In genomic region chr10:13654118-13654830, GRCh38 we compare ENCODE assay signal across 18 cellular contexts.
"Had no signal": no experiment of that assay in that cellular context is flagged by ENCODE, and none has a peak within 500 bp of the region (broad histone marks: within the 10 kb centered on the region; RNA-seq: fewer than 3 reads in every experiment).

No MANE protein-coding gene starts in this region.

- DNase-seq: activated CD4-positive, alpha-beta T cell treated with anti-CD3 and anti-CD28 coated beads, Interleukin-2, amount 50 U/mL, for 1 hour; activated CD8-positive, alpha-beta T cell treated with anti-CD3 and anti-CD28 coated beads, Interleukin-2, amount 10 ng/mL, durations not matched to agents 7 days and 5 days; activated gamma-delta T cell; activated naive CD4-positive, alpha-beta T cell treated with anti-CD3 and anti-CD28 coated beads, Interleukin-2, amount 50 U/mL, for 16 hours; cortex of kidney; erythroblast; foreskin fibroblast; heart right ventricle; left colon; mesenchymal stem cell; right lobe of liver; stimulated activated CD4-positive, alpha-beta T cell treated with anti-CD3 and anti-CD28 coated beads, Interleukin-2, amount 100 ng/mL, for 24 hours had no signal

- H3K27me3 Mint-ChIP-seq: type B pancreatic cell had no signal

- H3K36me3 Mint-ChIP-seq: stimulated activated effector memory CD8-positive, alpha-beta T cell treated with anti-CD3 and anti-CD28 coated beads, Interleukin-12 subunit alpha, Interleukin-12 subunit beta, amount 100 ng/mL, for 72 hours had no signal

- H3K9me3 Mint-ChIP-seq: activated T-helper 1 cell treated with anti-CD3 and anti-CD28 coated beads, Interleukin-12 subunit alpha, Interleukin-12 subunit beta, Interleukin-2, Interleukin-4 antibody, amounts not matched to agents 30 ng/mL and 10 ng/mL and 1 ng/mL, durations not matched to agents 14 hours and 24 hours and 36 hours; nephron; stimulated activated effector memory CD8-positive, alpha-beta T cell treated with anti-CD3 and anti-CD28 coated beads, Interleukin-12 subunit alpha, Interleukin-12 subunit beta, amount 100 ng/mL, for 72 hours; type B pancreatic cell had no signal

- H3K4me3 Mint-ChIP-seq: activated CD8-positive, alpha-beta T cell treated with anti-CD3 and anti-CD28 coated beads, Interleukin-2, amount 10 ng/mL, durations not matched to agents 7 days and 5 days; activated T-helper 1 cell treated with anti-CD3 and anti-CD28 coated beads, Interleukin-12 subunit alpha, Interleukin-12 subunit beta, Interleukin-2, Interleukin-4 antibody, amounts not matched to agents 30 ng/mL and 10 ng/mL and 1 ng/mL, durations not matched to agents 14 hours and 24 hours and 36 hours; nephron; stimulated activated effector memory CD8-positive, alpha-beta T cell treated with anti-CD3 and anti-CD28 coated beads, Interleukin-12 subunit alpha, Interleukin-12 subunit beta, amount 100 ng/mL, for 72 hours; type B pancreatic cell had no signal

- ATAC-seq: activated CD4-positive, CD25-positive, alpha-beta regulatory T cell treated with anti-CD3 and anti-CD28 coated beads, Interleukin-2, amount 50 U/mL, for 24 hours; activated CD8-positive, alpha-beta T cell treated with anti-CD3 and anti-CD28 coated beads, Interleukin-2, amount 10 ng/mL, durations not matched to agents 7 days and 5 days; left colon; right lobe of liver; stimulated activated effector memory CD8-positive, alpha-beta T cell treated with anti-CD3 and anti-CD28 coated beads, Interleukin-12 subunit alpha, Interleukin-12 subunit beta, amount 100 ng/mL, for 72 hours had no signal

- FAIRE-seq: keratinocyte had no signal

- H3K27ac Mint-ChIP-seq: activated CD8-positive, alpha-beta T cell treated with anti-CD3 and anti-CD28 coated beads, Interleukin-2, amount 10 ng/mL, durations not matched to agents 7 days and 5 days; activated T-helper 1 cell treated with anti-CD3 and anti-CD28 coated beads, Interleukin-12 subunit alpha, Interleukin-12 subunit beta, Interleukin-2, Interleukin-4 antibody, amounts not matched to agents 30 ng/mL and 10 ng/mL and 1 ng/mL, durations not matched to agents 14 hours and 24 hours and 36 hours; nephron; stimulated activated effector memory CD8-positive, alpha-beta T cell treated with anti-CD3 and anti-CD28 coated beads, Interleukin-12 subunit alpha, Interleukin-12 subunit beta, amount 100 ng/mL, for 72 hours; type B pancreatic cell had no signal
